1 cellular context compared by ENCODE assay signal in the genomic region with DNA sequence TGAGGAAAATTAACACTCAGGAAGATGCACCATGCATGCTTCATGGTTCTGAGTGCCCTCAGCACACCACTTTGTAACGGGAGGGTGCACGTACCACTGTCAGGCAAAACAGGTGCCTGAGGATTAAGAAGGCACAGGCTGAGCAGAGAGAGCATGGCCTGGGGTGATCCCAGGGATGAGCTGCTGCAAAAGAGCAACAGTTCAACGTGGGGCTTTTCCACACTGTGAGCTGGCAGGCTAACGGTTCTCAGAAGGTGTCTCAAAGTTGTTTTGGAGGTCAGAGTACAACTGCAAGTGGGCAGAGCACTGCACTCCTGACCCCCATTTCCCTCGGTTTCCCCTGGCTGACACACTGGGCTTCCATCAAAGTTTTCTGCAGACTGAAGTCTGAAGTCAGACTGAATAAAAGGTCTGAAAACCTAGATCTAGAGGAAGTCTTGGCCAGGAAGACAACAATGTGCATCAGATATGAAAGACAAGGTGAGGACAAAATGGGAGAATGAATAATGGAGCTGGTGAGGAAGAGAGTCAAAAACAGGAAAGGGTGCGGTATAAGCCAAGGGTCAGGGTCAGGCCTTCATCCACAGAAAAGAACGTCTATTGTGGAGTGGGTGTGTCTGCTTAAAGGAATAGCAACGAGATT.
TF ChIP-seq lines count a peak whose summit lies in the region.

No MANE protein-coding gene starts in this region.

TF ChIP-seq in endothelial cell of umbilical vein, 7 proteins besides CTCF, POLR2A, EP300 and RAD21:
- TF ChIP-seq GATA2 (IDR thresholded peaks at IDR 0.05; ENCODE audit: insufficient read depth, insufficient read length, low read depth, low read length) (peak; percentile 96), EZH2 (IDR thresholded peaks at IDR 0.05; ENCODE audit: borderline replicate concordance, low read depth, low read length, severe bottlenecking) (no peak), MYC (IDR thresholded peaks at IDR 0.05; ENCODE audit: low read depth, low read length) (no peak), FOS (IDR thresholded peaks at IDR 0.05; ENCODE audit: borderline replicate concordance, insufficient read depth, low read length) (peak; percentile 64), POLR2AphosphoS5 (IDR thresholded peaks at IDR 0.05; ENCODE audit: insufficient read depth, low read depth, low read length) (peak; percentile 89), JUN (IDR thresholded peaks at IDR 0.05; ENCODE audit: borderline replicate concordance, insufficient read depth, insufficient read length, low read depth) (peak; percentile 1)
TF ChIP-seq in endothelial cell of umbilical vein: peak in this region for 4.
